In genomic region chr1:161039546-161039945, GRCh38 we compare ENCODE assay signal across 10 cellular contexts. TPM values are rescaled to one million over a fixed set of nuclear protein-coding genes. Genes with fewer than 3 reads are reported as not detected.
DNase-seq lines count a peak whose midpoint lies in the region; ATAC-seq and TF ChIP-seq lines count a peak whose summit lies in the region.
"Had no signal": no experiment of that assay in that cellular context is flagged by ENCODE, and none has a peak within 500 bp of the region (broad histone marks: within the 10 kb centered on the region; RNA-seq: fewer than 3 reads in every experiment).

No MANE protein-coding gene starts in this region.

- peak overlapping the region; percentile 86 for H3K4me3 Mint-ChIP-seq in activated CD4-positive, alpha-beta T cell treated with anti-CD3 and anti-CD28 coated beads for 36 hours
- H3K4me3 Mint-ChIP-seq in endothelial cell (ENCODE audit: unreplicated experiment): peak overlapping the region; percentile 83
- peak overlapping the region; percentile 91 for H3K4me3 Mint-ChIP-seq in stimulated activated effector memory CD8-positive, alpha-beta T cell treated with anti-CD3 and anti-CD28 coated beads, Interleukin-12 subunit alpha, Interleukin-12 subunit beta, amount 100 ng/mL, for 72 hours

- peaks cover 36% of the 10 kb centered on the region for H3K4me1 Mint-ChIP-seq in activated CD4-positive, alpha-beta T cell treated with anti-CD3 and anti-CD28 coated beads for 36 hours
- peaks cover 20% of the 10 kb centered on the region for H3K4me1 Mint-ChIP-seq in endothelial cell (ENCODE audit: unreplicated experiment)
- H3K4me1 Mint-ChIP-seq in stimulated activated effector memory CD8-positive, alpha-beta T cell treated with anti-CD3 and anti-CD28 coated beads, Interleukin-12 subunit alpha, Interleukin-12 subunit beta, amount 100 ng/mL, for 72 hours: peaks cover 57% of the 10 kb centered on the region

- peaks cover 0 to 15% of the 10 kb centered on the region in 2 donors for H3K36me3 ChIP-seq in body of pancreas (replicated peaks in 1 of 2; ENCODE audit: insufficient read depth in 1 of 2, low read depth in 2 of 2)

- no peak for TF ChIP-seq CTCF in RWPE1 (conservative IDR thresholded peaks at IDR 0.05; ENCODE audit: low read depth)
- TF ChIP-seq CTCF in endothelial cell (IDR thresholded peaks at IDR 0.05; ENCODE audit: unreplicated experiment): no peak
- no peak for TF ChIP-seq CTCF in body of pancreas (IDR thresholded peaks at IDR 0.05)

- H3K27me3 ChIP-seq in body of pancreas: no peaks in the 10 kb centered on the region

- no peaks in the 10 kb centered on the region for H3K9me3 Mint-ChIP-seq in activated CD4-positive, alpha-beta T cell treated with anti-CD3 and anti-CD28 coated beads for 36 hours (ENCODE audit: low read depth)
- no peaks in the 10 kb centered on the region for H3K9me3 Mint-ChIP-seq in endothelial cell (ENCODE audit: unreplicated experiment)
- no peaks in the 10 kb centered on the region for H3K9me3 Mint-ChIP-seq in stimulated activated effector memory CD8-positive, alpha-beta T cell treated with anti-CD3 and anti-CD28 coated beads, Interleukin-12 subunit alpha, Interleukin-12 subunit beta, amount 100 ng/mL, for 72 hours

- no peaks in the 10 kb centered on the region for H3K27me3 Mint-ChIP-seq in activated CD4-positive, alpha-beta T cell treated with anti-CD3 and anti-CD28 coated beads for 36 hours
- peaks cover 3% of the 10 kb centered on the region for H3K27me3 Mint-ChIP-seq in endothelial cell (ENCODE audit: unreplicated experiment)

- intact Hi-C loops in activated CD4-positive, alpha-beta T cell treated with anti-CD3 and anti-CD28 coated beads for 36 hours (cut with DNase I, micrococcal nuclease): loop anchor here (2.0 to 5.0 kb wide), 3 partner anchors 33 to 93 kb away; partner anchors contain the start of gene DEDD (in 1 of the 2)
- intact Hi-C loops in body of pancreas (cut with DNase I): no loop called here

- ATAC-seq in activated CD4-positive, alpha-beta T cell treated with anti-CD3 and anti-CD28 coated beads for 36 hours: no peak
- no peak for ATAC-seq in stimulated activated effector memory CD8-positive, alpha-beta T cell treated with anti-CD3 and anti-CD28 coated beads, Interleukin-12 subunit alpha, Interleukin-12 subunit beta, amount 100 ng/mL, for 72 hours
- ATAC-seq in GM19351 (IDR thresholded peaks at IDR 0.05; ENCODE audit: unreplicated experiment) (no peak), body of pancreas (no peak), GM21576 (IDR thresholded peaks at IDR 0.05; ENCODE audit: unreplicated experiment) (no peak)

- 53 to 62% methylated on average over 2 to 5 of the region's 5 CpGs for WGBS in body of pancreas, 2 donors

- H3K4me3 ChIP-seq in body of pancreas: no peak overlapping the region
- H3K4me3 ChIP-seq: A549 had no signal

- peaks cover 33% of the 10 kb centered on the region for H3K36me3 Mint-ChIP-seq in activated CD4-positive, alpha-beta T cell treated with anti-CD3 and anti-CD28 coated beads for 36 hours (ENCODE audit: low read depth)
- peaks cover 35% of the 10 kb centered on the region for H3K36me3 Mint-ChIP-seq in endothelial cell (ENCODE audit: low read depth, unreplicated experiment)
- H3K36me3 Mint-ChIP-seq in stimulated activated effector memory CD8-positive, alpha-beta T cell treated with anti-CD3 and anti-CD28 coated beads, Interleukin-12 subunit alpha, Interleukin-12 subunit beta, amount 100 ng/mL, for 72 hours: peaks cover 75% of the 10 kb centered on the region

- DNase-seq in activated CD4-positive, alpha-beta T cell treated with anti-CD3 and anti-CD28 coated beads for 36 hours: no peak
- DNase-seq in activated CD4-positive, alpha-beta T cell treated with anti-CD3 and anti-CD28 coated beads, Interleukin-2, amount 50 U/mL, for 1 hour: no peak
- DNase-seq in RWPE1 (ENCODE audit: low spot score) (no peak), endothelial cell (ENCODE audit: low spot score) (no peak), body of pancreas (no peak)
- no peak for DNase-seq in stimulated activated effector memory CD8-positive, alpha-beta T cell treated with anti-CD3 and anti-CD28 coated beads, Interleukin-12 subunit alpha, Interleukin-12 subunit beta, amount 100 ng/mL, for 72 hours (ENCODE audit: low spot score in 2 of 2)
- DNase-seq: EL had no signal

- peak overlapping the region; percentile 78 for H3K27ac Mint-ChIP-seq in activated CD4-positive, alpha-beta T cell treated with anti-CD3 and anti-CD28 coated beads for 36 hours
- H3K27ac Mint-ChIP-seq in endothelial cell (ENCODE audit: unreplicated experiment): no peak overlapping the region
- H3K27ac Mint-ChIP-seq in stimulated activated effector memory CD8-positive, alpha-beta T cell treated with anti-CD3 and anti-CD28 coated beads, Interleukin-12 subunit alpha, Interleukin-12 subunit beta, amount 100 ng/mL, for 72 hours: peak overlapping the region; percentile 92

- TF ChIP-seq POLR2A in body of pancreas (IDR thresholded peaks at IDR 0.05): no peak

- POLR2A ChIA-PET in activated CD4-positive, alpha-beta T cell treated with anti-CD3 and anti-CD28 coated beads for 36 hours (lab: Charles Lee): interaction anchor here (1.2 kb wide), 1 partner anchor 21 kb away, joined by 3 read pairs; no protein-coding TSS in a partner anchor
- POLR2A ChIA-PET in RWPE1 (lab: Yijun Ruan, JAX; ENCODE audit: low non-redundant PET): no interaction called here

- H3K27ac ChIP-seq in RWPE1: peak overlapping the region; percentile 65
- H3K27ac ChIP-seq in body of pancreas: peak overlapping the region in 2 of 4 donors; percentile 60 to 81
- H3K27ac ChIP-seq: A549 had no signal

- CTCF ChIA-PET in activated CD4-positive, alpha-beta T cell treated with anti-CD3 and anti-CD28 coated beads for 36 hours (lab: Charles Lee): interaction anchor here (0.6 to 5.1 kb wide), 13 partner anchors 7 to 205 kb away, joined by 3 to 40 read pairs (median 4); partner anchors contain the start of genes F11R and KLHDC9
- CTCF ChIA-PET in RWPE1 (lab: Yijun Ruan, JAX): interaction anchor here (0.7 to 1.0 kb wide), 2 partner anchors 57 to 166 kb away, joined by 3 to 5 read pairs; no protein-coding TSS in a partner anchor

- H3K9me3 ChIP-seq in body of pancreas: no peaks in the 10 kb centered on the region
- H3K9me3 ChIP-seq: A549 had no signal

- H3K4me1 ChIP-seq in body of pancreas: peaks cover 25% of the 10 kb centered on the region

RNA-seq across cellular contexts. Expression of gene TSTD1, which starts 0.8 kb away (rescaled TPM):
- 10 to 100 TPM; 26.0 to 42.8 TPM for total RNA-seq in activated CD4-positive, alpha-beta T cell treated with anti-CD3 and anti-CD28 coated beads for 36 hours
- total RNA-seq in endothelial cell (ENCODE audit: unreplicated experiment) (14.2 TPM), body of pancreas (10 to 100 TPM; 49.4 to 90.8 TPM)

RNA-seq across cellular contexts. Expression of gene USF1, which starts 6.2 kb away (rescaled TPM):
- total RNA-seq in activated CD4-positive, alpha-beta T cell treated with anti-CD3 and anti-CD28 coated beads for 36 hours: 10 to 100 TPM; 34.5 to 42.8 TPM
- total RNA-seq in endothelial cell (ENCODE audit: unreplicated experiment): 121 TPM
- total RNA-seq in body of pancreas: 10 to 100 TPM; 32.7 to 46.5 TPM

RNA-seq across cellular contexts. Expression of gene F11R, which starts 18.6 kb away (rescaled TPM):
- total RNA-seq in activated CD4-positive, alpha-beta T cell treated with anti-CD3 and anti-CD28 coated beads for 36 hours: 10 to 100 TPM; 16.9 to 25.2 TPM
- total RNA-seq in endothelial cell (ENCODE audit: unreplicated experiment) (361 TPM), body of pancreas (10 to 100 TPM; 40.2 to 41.5 TPM)

RNA-seq across cellular contexts. Expression of gene ARHGAP30, which starts 30.1 kb away (rescaled TPM):
- total RNA-seq in activated CD4-positive, alpha-beta T cell treated with anti-CD3 and anti-CD28 coated beads for 36 hours: 100 to 1,000 TPM; 125 to 165 TPM
- total RNA-seq in endothelial cell (ENCODE audit: unreplicated experiment) (0.23 TPM), body of pancreas (1 to 10 TPM; 3.1 to 4.9 TPM)

RNA-seq across cellular contexts. Expression of gene NECTIN4, which starts 49.8 kb away (rescaled TPM):
- total RNA-seq in activated CD4-positive, alpha-beta T cell treated with anti-CD3 and anti-CD28 coated beads for 36 hours: not detected
- 0.13 TPM for total RNA-seq in endothelial cell (ENCODE audit: unreplicated experiment)
- 1 to 10 TPM; 3.0 to 4.2 TPM for total RNA-seq in body of pancreas
